Comparison of ENCODE assay signal across 20 cellular contexts in the genomic region with DNA sequence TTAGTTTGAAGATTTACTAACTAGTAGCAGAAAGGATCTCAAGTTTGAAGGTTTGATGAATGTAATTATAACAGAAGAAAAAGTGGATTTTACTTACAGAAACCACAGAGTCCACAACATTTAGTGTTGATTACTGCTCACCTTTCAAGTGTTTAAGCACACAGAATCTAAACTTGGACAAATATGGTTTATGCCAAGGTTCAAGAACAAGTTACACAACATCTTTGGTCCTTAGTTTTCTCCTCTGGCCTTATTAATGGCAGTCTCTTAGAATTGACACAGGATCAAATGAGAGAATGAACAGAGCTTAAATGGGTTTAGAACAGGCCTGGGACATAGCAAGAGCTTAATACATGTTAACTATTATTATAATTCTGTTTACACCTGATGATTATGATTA.
A peak's percentile ranks its signal among the peaks of the same experiment; 100 is the strongest.
DNase-seq lines count a peak whose midpoint lies in the region; ATAC-seq, FAIRE-seq and TF ChIP-seq lines count a peak whose summit lies in the region.
"Had no signal": no experiment of that assay in that cellular context is flagged by ENCODE, and none has a peak within 500 bp of the region (broad histone marks: within the 10 kb centered on the region; RNA-seq: fewer than 3 reads in every experiment).

No MANE protein-coding gene starts in this region.

- in situ Hi-C loops in GM12878 (cut with MboI) = no loop called here

- H3K27ac ChIP-seq in GM12878 (ENCODE audit: control insufficient read depth, insufficient read depth) (no peak overlapping the region), left lung (no peak overlapping the region)
- H3K27ac ChIP-seq: 22Rv1, BLaER1, C4-2B had no signal

- H3K9ac ChIP-seq in GM12878 (ENCODE audit: control insufficient read depth, insufficient read depth, low read length) = no peak overlapping the region
- H3K9ac ChIP-seq: BLaER1 had no signal

- TF ChIP-seq POLR2A in GM12878 (IDR thresholded peaks at IDR 0.05; ENCODE audit: low read depth, low read length) = no peak

- no peaks in the 10 kb centered on the region for H4K20me1 ChIP-seq in GM12878 (ENCODE audit: control insufficient read depth, insufficient read depth)
- H4K20me1 ChIP-seq: BLaER1 had no signal

- TF ChIP-seq RAD21 in GM12878 (IDR thresholded peaks at IDR 0.05; ENCODE audit: insufficient read depth, low read depth, low read length) = no peak

- intact Hi-C loops in GM12878 (cut with micrococcal nuclease; ENCODE audit: unreplicated experiment) (no loop called here), left lung (cut with DNase I) (no loop called here), sciatic nerve (cut with DNase I) (no loop called here)

- SMC1A ChIA-PET in GM12878 (lab: Charles Lee; ENCODE audit: uncharacterized antibody, unreplicated experiment) = no interaction called here

- no peaks in the 10 kb centered on the region for H3K4me1 ChIP-seq in GM12878 (ENCODE audit: control insufficient read depth, insufficient read depth, low read length)
- H3K4me1 ChIP-seq in left lung = no peaks in the 10 kb centered on the region
- H3K4me1 ChIP-seq: BLaER1, Caco-2 had no signal

- RAD21 ChIA-PET in GM12878 (lab: Charles Lee; ENCODE audit: unreplicated experiment) = no interaction called here

- CTCF ChIA-PET in GM12878 (lab: Yijun Ruan, JAX) = no interaction called here

- DNase-seq in DMS53 (lab: John Stamatoyannopoulos, UW) = peak; percentile 11
- DNase-seq in DMS53 treated with DMSO at 0.1 percent for 48 hours (lab: John Stamatoyannopoulos, UW; ENCODE audit: unreplicated experiment) = no peak
- DNase-seq in GM12878 (ENCODE audit: low read depth, low spot score) = no peak
- DNase-seq in left lung = no peak
- DNase-seq in sciatic nerve (ENCODE audit: low spot score) = no peak
- no peak for DNase-seq in NCI-H2029 (lab: John Stamatoyannopoulos, UW)
- DNase-seq: Caco-2; CD4-positive, CD25-positive, alpha-beta regulatory T cell; CD8-positive, alpha-beta T cell; DMS153; DMS79 treated with DMSO at 0.1 percent for 48 hours; GF-D8; GOT3; H7; HCEC 1CT had no signal

- no peaks in the 10 kb centered on the region for H3K27me3 ChIP-seq in GM12878 (replicated peaks in 1 of 2; ENCODE audit: control insufficient read depth in 2 of 2, insufficient read depth in 2 of 2, low read length in 1 of 2)
- no peaks in the 10 kb centered on the region for H3K27me3 ChIP-seq in left lung
- H3K27me3 ChIP-seq: BLaER1 had no signal

- no peaks in the 10 kb centered on the region for H3K79me2 ChIP-seq in GM12878 (ENCODE audit: control insufficient read depth, insufficient read depth, low read length)

- no TSS peak for BruUV-seq in GM12878 (replicated peaks; lab: Mats Ljungman, UMichigan)

- H3K4me3 ChIP-seq in GM12878 (no peak overlapping the region), left lung (no peak overlapping the region)
- H3K4me3 ChIP-seq: BLaER1 had no signal

- no peak overlapping the region for H2AFZ ChIP-seq in GM12878 (ENCODE audit: control insufficient read depth, low read depth, low read length)

- FAIRE-seq in GM12878 (lab: Jason Lieb, UNC) = peak; percentile 35
- FAIRE-seq: A204.1, GM12892 had no signal

- H3K36me3 ChIP-seq in GM12878 (ENCODE audit: control insufficient read depth in 2 of 2, insufficient read depth in 2 of 2, low read length in 1 of 2) (no peaks in the 10 kb centered on the region), left lung (no peaks in the 10 kb centered on the region)
- H3K36me3 ChIP-seq: BLaER1 had no signal

- TF ChIP-seq CTCF in GM12878 (IDR thresholded peaks at IDR 0.05 in 2 of 3, conservative IDR thresholded peaks at IDR 0.05 in 1 of 3; ENCODE audit: control insufficient read depth in 2 of 3, extremely low read depth in 1 of 3, insufficient read depth in 1 of 3, low read depth in 3 of 3, low read length in 3 of 3) (no peak), left lung (IDR thresholded peaks at IDR 0.05) (no peak)

- H3K4me2 ChIP-seq in GM12878 (ENCODE audit: control insufficient read depth, insufficient read depth) = no peak overlapping the region
- H3K4me2 ChIP-seq: BLaER1 had no signal

- H3K9me3 ChIP-seq in GM12878 (replicated peaks; ENCODE audit: control insufficient read depth, insufficient read depth, low read length) (no peaks in the 10 kb centered on the region), left lung (peaks cover 0 to 2% of the 10 kb centered on the region in 2 donors)
- H3K9me3 ChIP-seq: BLaER1, Caco-2 had no signal

- POLR2A ChIA-PET in GM12878 (lab: Charles Lee) = no interaction called here

- no peak for ATAC-seq in GM12878
- peak; percentile 83 for ATAC-seq in left lung
- no peak for ATAC-seq in sciatic nerve
- ATAC-seq: CD8-positive, alpha-beta T cell had no signal

- TF ChIP-seq EP300 in GM12878 (IDR thresholded peaks at IDR 0.05; ENCODE audit: borderline replicate concordance in 1 of 2, control insufficient read depth in 1 of 2, low read depth in 2 of 2, low read length in 2 of 2) = no peak

TF ChIP-seq in GM12878, 131 proteins besides CTCF, POLR2A, EP300 and RAD21:
- no peak for TF ChIP-seq MTA3 (IDR thresholded peaks at IDR 0.05; ENCODE audit: borderline replicate concordance, low read length)
- TF ChIP-seq POU2F2 (IDR thresholded peaks at IDR 0.05; ENCODE audit: borderline replicate concordance, low read depth, low read length) = no peak
- no peak for TF ChIP-seq BACH1 (IDR thresholded peaks at IDR 0.05; ENCODE audit: borderline replicate concordance)
- no peak for TF ChIP-seq IKZF2 (IDR thresholded peaks at IDR 0.05)
- TF ChIP-seq, protein P1, sequence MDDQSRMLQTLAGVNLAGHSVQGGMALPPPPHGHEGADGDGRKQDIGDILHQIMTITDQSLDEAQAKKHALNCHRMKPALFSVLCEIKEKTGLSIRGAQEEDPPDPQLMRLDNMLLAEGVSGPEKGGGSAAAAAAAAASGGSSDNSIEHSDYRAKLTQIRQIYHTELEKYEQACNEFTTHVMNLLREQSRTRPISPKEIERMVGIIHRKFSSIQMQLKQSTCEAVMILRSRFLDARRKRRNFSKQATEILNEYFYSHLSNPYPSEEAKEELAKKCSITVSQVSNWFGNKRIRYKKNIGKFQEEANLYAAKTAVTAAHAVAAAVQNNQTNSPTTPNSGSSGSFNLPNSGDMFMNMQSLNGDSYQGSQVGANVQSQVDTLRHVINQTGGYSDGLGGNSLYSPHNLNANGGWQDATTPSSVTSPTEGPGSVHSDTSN (IDR thresholded peaks at IDR 0.05; ENCODE audit: insufficient replicate concordance, low read depth, low read length) = no peak
- no peak for TF ChIP-seq TCF3 (IDR thresholded peaks at IDR 0.05; ENCODE audit: borderline replicate concordance, insufficient read depth, low read depth, low read length)
- TF ChIP-seq, protein P2, sequence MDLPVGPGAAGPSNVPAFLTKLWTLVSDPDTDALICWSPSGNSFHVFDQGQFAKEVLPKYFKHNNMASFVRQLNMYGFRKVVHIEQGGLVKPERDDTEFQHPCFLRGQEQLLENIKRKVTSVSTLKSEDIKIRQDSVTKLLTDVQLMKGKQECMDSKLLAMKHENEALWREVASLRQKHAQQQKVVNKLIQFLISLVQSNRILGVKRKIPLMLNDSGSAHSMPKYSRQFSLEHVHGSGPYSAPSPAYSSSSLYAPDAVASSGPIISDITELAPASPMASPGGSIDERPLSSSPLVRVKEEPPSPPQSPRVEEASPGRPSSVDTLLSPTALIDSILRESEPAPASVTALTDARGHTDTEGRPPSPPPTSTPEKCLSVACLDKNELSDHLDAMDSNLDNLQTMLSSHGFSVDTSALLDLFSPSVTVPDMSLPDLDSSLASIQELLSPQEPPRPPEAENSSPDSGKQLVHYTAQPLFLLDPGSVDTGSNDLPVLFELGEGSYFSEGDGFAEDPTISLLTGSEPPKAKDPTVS (IDR thresholded peaks at IDR 0.05; ENCODE audit: low read depth, low read length) = no peak
- TF ChIP-seq SIN3A (IDR thresholded peaks at IDR 0.05; ENCODE audit: low read depth, low read length) = no peak
- TF ChIP-seq WRNIP1 (IDR thresholded peaks at IDR 0.05; ENCODE audit: borderline replicate concordance, low read depth, low read length) = no peak
- no peak for TF ChIP-seq EED (IDR thresholded peaks at IDR 0.05; ENCODE audit: low read depth)
- TF ChIP-seq, protein P3, sequence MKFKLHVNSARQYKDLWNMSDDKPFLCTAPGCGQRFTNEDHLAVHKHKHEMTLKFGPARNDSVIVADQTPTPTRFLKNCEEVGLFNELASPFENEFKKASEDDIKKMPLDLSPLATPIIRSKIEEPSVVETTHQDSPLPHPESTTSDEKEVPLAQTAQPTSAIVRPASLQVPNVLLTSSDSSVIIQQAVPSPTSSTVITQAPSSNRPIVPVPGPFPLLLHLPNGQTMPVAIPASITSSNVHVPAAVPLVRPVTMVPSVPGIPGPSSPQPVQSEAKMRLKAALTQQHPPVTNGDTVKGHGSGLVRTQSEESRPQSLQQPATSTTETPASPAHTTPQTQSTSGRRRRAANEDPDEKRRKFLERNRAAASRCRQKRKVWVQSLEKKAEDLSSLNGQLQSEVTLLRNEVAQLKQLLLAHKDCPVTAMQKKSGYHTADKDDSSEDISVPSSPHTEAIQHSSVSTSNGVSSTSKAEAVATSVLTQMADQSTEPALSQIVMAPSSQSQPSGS (IDR thresholded peaks at IDR 0.05; ENCODE audit: low read length) = no peak
